Comparison of ENCODE assay signal across 30 cellular contexts in the genomic region with DNA sequence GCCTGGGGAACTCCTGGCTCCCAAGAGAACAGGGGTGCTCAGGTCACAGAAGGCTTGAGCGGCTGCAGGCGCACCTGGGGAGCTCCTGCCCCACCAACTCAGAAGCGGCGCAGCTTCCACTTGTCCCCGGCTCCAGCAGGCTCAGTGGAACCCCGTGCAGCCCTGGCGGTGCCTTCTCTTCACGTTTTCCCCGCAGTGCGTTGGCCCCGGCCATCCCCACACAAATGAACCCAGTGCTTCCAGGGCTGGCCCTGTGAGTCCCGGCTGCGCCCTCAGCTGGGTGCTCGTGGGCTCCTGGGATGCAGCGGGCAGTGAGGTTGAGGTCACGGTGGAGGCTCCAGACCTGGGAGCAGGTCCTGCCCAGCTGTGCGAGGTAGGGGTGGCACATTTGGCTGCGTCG.
"Had no signal": no experiment of that assay in that cellular context is flagged by ENCODE, and none has a peak within 500 bp of the region (broad histone marks: within the 10 kb centered on the region; RNA-seq: fewer than 3 reads in every experiment).

No MANE protein-coding gene starts in this region.

- H3K27ac Mint-ChIP-seq: activated CD4-positive, alpha-beta memory T cell treated with anti-CD3 and anti-CD28 coated beads, Interleukin-2, amount 10 ng/mL, durations not matched to agents 7 days and 5 days; activated CD4-positive, alpha-beta T cell treated with anti-CD3 and anti-CD28 coated beads, Interleukin-2, amount 10 ng/mL, durations not matched to agents 7 days and 5 days; activated naive CD4-positive, alpha-beta T cell treated with anti-CD3 and anti-CD28 coated beads, Interleukin-2, amount 10 ng/mL, durations not matched to agents 7 days and 5 days; activated naive CD4-positive, alpha-beta T cell treated with anti-CD3 and anti-CD28 coated beads, Interleukin-2, amount 50 U/mL, for 72 hours; activated naive CD8-positive, alpha-beta T cell treated with anti-CD3 and anti-CD28 coated beads, Interleukin-2, amount 10 ng/mL, durations not matched to agents 7 days and 5 days; activated T-cell treated with anti-CD3 and anti-CD28 coated beads, Interleukin-2, amount 50 U/mL, for 24 hours; activated T-cell treated with anti-CD3 and anti-CD28 coated beads, Interleukin-2, amount 50 U/mL, for 72 hours had no signal

- H3K4me1 ChIP-seq: gastroesophageal sphincter had no signal

- H3K9me3 ChIP-seq: ascending aorta, esophagus squamous epithelium, gastroesophageal sphincter had no signal

- H3K4me1 Mint-ChIP-seq: central memory CD8-positive, alpha-beta T cell had no signal

- H3K27me3 Mint-ChIP-seq: activated T-cell treated with anti-CD3 and anti-CD28 coated beads, Interleukin-2, amount 50 U/mL, for 24 hours; central memory CD8-positive, alpha-beta T cell; dendritic cell treated with granulocyte-macrophage colony-stimulating factor and Interleukin-4, amounts not matched to agents 40 ng/mL and 50 ng/mL, for 4 days had no signal

- H3K9me3 Mint-ChIP-seq: activated CD4-positive, alpha-beta memory T cell treated with anti-CD3 and anti-CD28 coated beads, Interleukin-2, amount 10 ng/mL, durations not matched to agents 7 days and 5 days; activated CD4-positive, alpha-beta T cell treated with anti-CD3 and anti-CD28 coated beads, Interleukin-2, amount 10 ng/mL, durations not matched to agents 7 days and 5 days; activated naive CD4-positive, alpha-beta T cell treated with anti-CD3 and anti-CD28 coated beads, Interleukin-2, amount 10 ng/mL, durations not matched to agents 7 days and 5 days; activated naive CD4-positive, alpha-beta T cell treated with anti-CD3 and anti-CD28 coated beads, Interleukin-2, amount 50 U/mL, for 72 hours; activated naive CD8-positive, alpha-beta T cell treated with anti-CD3 and anti-CD28 coated beads, Interleukin-2, amount 10 ng/mL, durations not matched to agents 7 days and 5 days; activated T-cell treated with anti-CD3 and anti-CD28 coated beads, Interleukin-2, amount 50 U/mL, for 24 hours; activated T-cell treated with anti-CD3 and anti-CD28 coated beads, Interleukin-2, amount 50 U/mL, for 72 hours; central memory CD8-positive, alpha-beta T cell; dendritic cell treated with granulocyte-macrophage colony-stimulating factor and Interleukin-4, amounts not matched to agents 40 ng/mL and 50 ng/mL, for 4 days; effector memory CD8-positive, alpha-beta T cell had no signal

- H3K27me3 ChIP-seq: ascending aorta, brain microvascular endothelial cell, esophagus squamous epithelium had no signal

- H3K27ac ChIP-seq: ascending aorta, brain microvascular endothelial cell, coronary artery, epithelial cell of prostate, esophagus squamous epithelium, gastroesophageal sphincter had no signal

- H3K36me3 ChIP-seq: ascending aorta, brain microvascular endothelial cell, esophagus squamous epithelium, gastroesophageal sphincter had no signal

- ATAC-seq: activated naive CD4-positive, alpha-beta T cell treated with anti-CD3 and anti-CD28 coated beads, Interleukin-2, amount 50 U/mL, for 72 hours; activated T-cell treated with anti-CD3 and anti-CD28 coated beads, Interleukin-2, amount 50 U/mL, for 72 hours; effector memory CD8-positive, alpha-beta T cell had no signal

- H3K4me3 ChIP-seq: ascending aorta, coronary artery, esophagus squamous epithelium, gastroesophageal sphincter had no signal

- DNase-seq: activated CD4-positive, alpha-beta memory T cell treated with anti-CD3 and anti-CD28 coated beads, Interleukin-2, amount 10 ng/mL, durations not matched to agents 7 days and 5 days; activated CD4-positive, alpha-beta T cell treated with anti-CD3 and anti-CD28 coated beads for 1 hour; activated CD4-positive, alpha-beta T cell treated with anti-CD3 and anti-CD28 coated beads for 4 hours; activated CD4-positive, alpha-beta T cell treated with anti-CD3 and anti-CD28 coated beads, Interleukin-2, amount 10 ng/mL, durations not matched to agents 7 days and 5 days; activated CD4-positive, alpha-beta T cell treated with anti-CD3 and anti-CD28 coated beads, Interleukin-2, amount 50 U/mL, for 4 hours; activated CD4-positive, CD25-positive, alpha-beta regulatory T cell; activated CD8-positive, alpha-beta memory T cell treated with anti-CD3 and anti-CD28 coated beads, Interleukin-2, amount 50 U/mL, for 48 hours; activated gamma-delta T cell; activated naive CD4-positive, alpha-beta T cell; activated naive CD4-positive, alpha-beta T cell treated with anti-CD3 and anti-CD28 coated beads, Interleukin-2, amount 10 ng/mL, durations not matched to agents 7 days and 5 days; activated naive CD8-positive, alpha-beta T cell treated with anti-CD3 and anti-CD28 coated beads, Interleukin-2, amount 10 ng/mL, durations not matched to agents 7 days and 5 days; activated T-cell treated with anti-CD3 and anti-CD28 coated beads for 4 hours; activated T-cell treated with anti-CD3 and anti-CD28 coated beads, Interleukin-2, amount 50 U/mL, for 24 hours; activated T-cell treated with anti-CD3 and anti-CD28 coated beads, Interleukin-2, amount 50 U/mL, for 72 hours; brain microvascular endothelial cell; effector CD4-positive, alpha-beta T cell; effector memory CD8-positive, alpha-beta T cell; esophagus squamous epithelium; foreskin melanocyte; T-helper 2 cell had no signal

- H3K4me3 Mint-ChIP-seq: activated CD4-positive, alpha-beta memory T cell treated with anti-CD3 and anti-CD28 coated beads, Interleukin-2, amount 10 ng/mL, durations not matched to agents 7 days and 5 days; activated CD4-positive, alpha-beta T cell treated with anti-CD3 and anti-CD28 coated beads, Interleukin-2, amount 10 ng/mL, durations not matched to agents 7 days and 5 days; activated naive CD4-positive, alpha-beta T cell treated with anti-CD3 and anti-CD28 coated beads, Interleukin-2, amount 10 ng/mL, durations not matched to agents 7 days and 5 days; activated naive CD8-positive, alpha-beta T cell treated with anti-CD3 and anti-CD28 coated beads, Interleukin-2, amount 10 ng/mL, durations not matched to agents 7 days and 5 days; activated T-cell treated with anti-CD3 and anti-CD28 coated beads, Interleukin-2, amount 50 U/mL, for 24 hours; activated T-cell treated with anti-CD3 and anti-CD28 coated beads, Interleukin-2, amount 50 U/mL, for 72 hours; central memory CD8-positive, alpha-beta T cell; dendritic cell treated with granulocyte-macrophage colony-stimulating factor and Interleukin-4, amounts not matched to agents 40 ng/mL and 50 ng/mL, for 4 days; effector memory CD8-positive, alpha-beta T cell had no signal

- FAIRE-seq: bronchial epithelial cell, endometrium, endothelial cell of umbilical vein had no signal
